ENCODE assay signal across 9 cellular contexts in the genomic region with DNA sequence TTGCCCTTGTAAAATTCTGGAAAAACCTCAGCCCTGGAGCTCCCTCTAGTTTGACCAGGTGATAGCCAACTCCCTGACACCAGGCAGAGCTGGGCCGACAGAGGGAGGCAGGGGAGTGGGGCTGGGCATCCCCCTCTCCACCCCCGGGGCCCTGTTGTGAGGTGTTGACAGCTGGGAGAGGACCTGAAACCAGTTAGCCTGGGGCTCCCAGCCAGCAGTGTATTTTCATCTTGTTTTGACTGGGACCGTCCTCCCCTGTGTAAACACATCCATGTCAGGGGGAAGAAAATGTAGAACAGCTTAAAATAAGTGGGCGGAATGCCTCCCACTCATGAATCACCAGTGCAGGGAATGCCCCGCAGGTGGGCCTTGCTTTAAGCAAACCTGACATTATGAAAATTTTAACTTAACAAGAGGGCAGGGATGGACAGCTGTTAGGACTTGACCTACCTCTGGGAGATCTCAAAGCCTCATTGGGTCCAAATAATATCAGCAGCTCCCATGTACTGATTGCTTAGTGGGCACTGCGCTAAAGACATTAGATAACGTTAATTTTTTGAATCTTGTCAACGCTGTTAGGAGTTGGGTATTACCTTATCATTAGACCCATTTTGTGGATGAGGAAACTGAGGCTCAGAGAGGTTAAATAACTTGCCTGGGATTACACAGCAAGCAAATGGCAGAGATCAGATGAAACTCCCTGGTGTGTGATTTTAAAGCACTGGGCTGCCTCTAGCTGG. TPM values are rescaled to one million over a fixed set of nuclear protein-coding genes. Genes with fewer than 3 reads are reported as not detected.
DNase-seq lines count a peak whose midpoint lies in the region; ATAC-seq, FAIRE-seq and TF ChIP-seq lines count a peak whose summit lies in the region.
"Had no signal": no experiment of that assay in that cellular context is flagged by ENCODE, and none has a peak within 500 bp of the region (broad histone marks: within the 10 kb centered on the region; RNA-seq: fewer than 3 reads in every experiment).

No MANE protein-coding gene starts in this region.

- no peak overlapping the region for H2BK120ac ChIP-seq in neuronal stem cell (ENCODE audit: low read depth, low read length)

- no peak overlapping the region for H4K91ac ChIP-seq in neuronal stem cell (ENCODE audit: low read depth, low read length, poor library complexity)

- no peak overlapping the region for H2AK5ac ChIP-seq in neuronal stem cell (ENCODE audit: low read depth, low read length)

- H3K4ac ChIP-seq in neuronal stem cell (ENCODE audit: low read length) = no peak overlapping the region

- H3K4me1 ChIP-seq in HepG2 (ENCODE audit: insufficient read depth, low read length) = peaks cover 26% of the 10 kb centered on the region
- H3K4me1 ChIP-seq in neuronal stem cell (ENCODE audit: control insufficient read depth in 2 of 2, insufficient read depth in 1 of 2, low read depth in 1 of 2, low read length in 2 of 2) = peaks cover 0 to 6% of the 10 kb centered on the region in 2 donors

- H2BK15ac ChIP-seq in neuronal stem cell (ENCODE audit: low read length) = no peak overlapping the region

- no peak overlapping the region for H3K14ac ChIP-seq in neuronal stem cell (ENCODE audit: low read length)

- H3K18ac ChIP-seq in neuronal stem cell (ENCODE audit: low read length) = no peak overlapping the region

- CTCF ChIA-PET in HepG2 (lab: Yijun Ruan, JAX; ENCODE audit: low intra/inter-chr PET ratio, low total read pairs) = no interaction called here

- H3K4me3 ChIP-seq in GM12865 (ENCODE audit: low read depth, low read length) (no peak overlapping the region), HepG2 (replicated peaks in 1 of 3; ENCODE audit: insufficient read depth in 1 of 3, low read depth in 2 of 3, low read length in 3 of 3) (no peak overlapping the region), neuronal stem cell (ENCODE audit: low read length in 2 of 2) (no peak overlapping the region)

- FAIRE-seq in HepG2 (lab: Jason Lieb, UNC) = no peak

- H3K36me3 ChIP-seq in HepG2 (replicated peaks in 1 of 2; ENCODE audit: control insufficient read depth in 1 of 2, insufficient read depth in 2 of 2, low read length in 2 of 2) (no peaks in the 10 kb centered on the region), neuronal stem cell (replicated peaks in 1 of 2; ENCODE audit: control insufficient read depth in 2 of 2, insufficient read depth in 2 of 2, low read length in 2 of 2) (no peaks in the 10 kb centered on the region)

- H2BK5ac ChIP-seq in neuronal stem cell (ENCODE audit: low read length) = no peak overlapping the region

- no peak for TF ChIP-seq POLR2A in HepG2 (IDR thresholded peaks at IDR 0.05; ENCODE audit: insufficient read depth in 1 of 2, low read depth in 2 of 2, low read length in 2 of 2)

- no peak overlapping the region for H2BK12ac ChIP-seq in neuronal stem cell (ENCODE audit: low read length)

- H3K9ac ChIP-seq in HepG2 (ENCODE audit: insufficient read depth, low read depth, low read length) (no peak overlapping the region), neuronal stem cell (ENCODE audit: low read depth, low read length, poor library complexity) (no peak overlapping the region)

- in situ Hi-C loops in HepG2 (cut with HindIII; ENCODE audit: extremely low pct_ligation_motif_present, low pct_unique_long_range_greater_than_20kb) = no loop called here

- H3K4me2 ChIP-seq in HepG2 (ENCODE audit: low read depth, low read length) (no peak overlapping the region), neuronal stem cell (ENCODE audit: insufficient read depth, low read length, poor library complexity, severe bottlenecking) (no peak overlapping the region)

- BruUV-seq in HepG2 (replicated peaks; lab: Mats Ljungman, UMichigan) = no TSS peak

- no peaks in the 10 kb centered on the region for H3K9me3 ChIP-seq in HepG2 (ENCODE audit: low read length)
- H3K9me3 ChIP-seq in neuronal stem cell (replicated peaks in 1 of 2; ENCODE audit: control insufficient read depth in 2 of 2, insufficient read depth in 1 of 2, low read depth in 1 of 2, low read length in 2 of 2) = no peaks in the 10 kb centered on the region

- H3K79me1 ChIP-seq in neuronal stem cell (ENCODE audit: low read depth, low read length) = no peaks in the 10 kb centered on the region

- H3K27ac ChIP-seq in HepG2 (ENCODE audit: extremely low read length, insufficient read depth, low read length) (no peak overlapping the region), neuronal stem cell (replicated peaks; ENCODE audit: low read length) (no peak overlapping the region)

- no peaks in the 10 kb centered on the region for H3K79me2 ChIP-seq in HepG2 (ENCODE audit: insufficient read depth, low read length)

- POLR2A ChIA-PET in HepG2 (lab: Yijun Ruan, JAX) = no interaction called here

- no peaks in the 10 kb centered on the region for H4K20me1 ChIP-seq in HepG2 (ENCODE audit: insufficient read depth, low read length)

- TF ChIP-seq CTCF in GM12865 (IDR thresholded peaks at IDR 0.05; ENCODE audit: insufficient read depth, low read depth, low read length, missing control alignments) = no peak
- TF ChIP-seq CTCF in HepG2 (CRISPR knock-in tag; IDR thresholded peaks at IDR 0.05) = no peak

- intact Hi-C loops in HepG2 (cut with micrococcal nuclease; ENCODE audit: unreplicated experiment) = no loop called here

- H3K23ac ChIP-seq in neuronal stem cell (ENCODE audit: low read depth, low read length, poor library complexity) = no peak overlapping the region

- H2AFZ ChIP-seq in HepG2 (ENCODE audit: low read length) = no peak overlapping the region
- H2AFZ ChIP-seq in neuronal stem cell (ENCODE audit: low read length) = no peak overlapping the region

- no peak for TF ChIP-seq RAD21 in HepG2 (CRISPR knock-in tag; IDR thresholded peaks at IDR 0.05)

- H3K27me3 ChIP-seq in HepG2 (ENCODE audit: control insufficient read depth in 1 of 2, insufficient read depth in 2 of 2, low read length in 2 of 2) = no peaks in the 10 kb centered on the region; a peak in 1 of 5 replicates
- peaks cover 0 to 21% (median 0%) of the 10 kb centered on the region in 3 experiments for H3K27me3 ChIP-seq in neuronal stem cell (ENCODE audit: control insufficient read depth in 3 of 3, insufficient read depth in 3 of 3, low read depth in 1 of 3, low read length in 3 of 3)

- 36% methylated on average over 4 of the region's 8 CpGs for WGBS in HepG2 (ENCODE audit: low lambda C conversion rate)
- no CpG with 5 or more reads among the region's 8 CpGs for WGBS in neuronal stem cell (ENCODE audit: extremely low coverage in 2 of 2, insufficient read length in 2 of 2, insufficient replicate concordance in 1 of 2), 2 donors

- H4K8ac ChIP-seq in neuronal stem cell (ENCODE audit: low read depth, low read length) = no peak overlapping the region

- no peak for TF ChIP-seq EP300 in HepG2 (IDR thresholded peaks at IDR 0.05; ENCODE audit: low read depth in 2 of 2, low read length in 2 of 2)
- TF ChIP-seq EP300 in HepG2 (CRISPR knock-in tag; IDR thresholded peaks at IDR 0.05; ENCODE audit: borderline replicate concordance) = no peak

- DNase-seq in GM12865 (ENCODE audit: low read depth) (peak; percentile 38), NCI-H69 (lab: John Stamatoyannopoulos, UW) (peak; percentile 96), HepG2 (ENCODE audit: low spot score) (no peak), neuronal stem cell (ENCODE audit: low spot score) (no peak), DMS153 treated with DMSO at 0.1 percent for 48 hours (lab: John Stamatoyannopoulos, UW; ENCODE audit: unreplicated experiment) (no peak), SW480 (ENCODE audit: low spot score) (no peak), NCI-H1105 treated with DMSO at 0.1 percent for 48 hours (lab: John Stamatoyannopoulos, UW) (no peak)

- ATAC-seq in GM21619 (IDR thresholded peaks at IDR 0.05; ENCODE audit: unreplicated experiment) = peak; percentile 83
- ATAC-seq in HepG2 = no peak

RNA-seq across cellular contexts. Expression of a gene that starts 45.9 kb away (rescaled TPM):
- total RNA-seq in HepG2 (2016; rRNA removed; fragmentation: Illumina TruSeq; extraction: Trizol) = 0.42 and 0.82 TPM in 2 replicates
- 0.20 and 0.26 TPM in 2 replicates for total RNA-seq in HepG2 (2016; cell fraction: cytosol; rRNA removed; fragmentation: Illumina TruSeq; extraction: Trizol; ENCODE audit: low read depth)
- total RNA-seq in HepG2 (2016; cell fraction: insoluble cytoplasmic fraction; rRNA removed; fragmentation: Illumina TruSeq; extraction: Trizol) = 0.88 and 1.1 TPM in 2 replicates
- 0.87 and 1.00 TPM in 2 replicates for total RNA-seq in HepG2 (2016; cell fraction: membrane; rRNA removed; fragmentation: Illumina TruSeq; extraction: Trizol)
- 0.96 and 1.3 TPM in 2 replicates for total RNA-seq in HepG2 (2016; cell fraction: nucleus; rRNA removed; fragmentation: Illumina TruSeq; extraction: Trizol)
- polyA plus RNA-seq in HepG2 (2011; rRNA removed) = 1.5 and 1.9 TPM in 2 replicates
- 1.5 and 2.0 TPM in 2 replicates for polyA plus RNA-seq in HepG2 (2011; cell fraction: cytosol; rRNA removed)
- polyA plus RNA-seq in HepG2 (2011; cell fraction: nucleus; rRNA removed) = 2.1 and 3.0 TPM in 2 replicates
- polyA plus RNA-seq in HepG2 (2012) = 0.66 and 5.9 TPM in 2 replicates
- polyA plus RNA-seq in HepG2 (2016; cell fraction: cytosol; fragmentation: Illumina TruSeq; extraction: Trizol; ENCODE audit: low read depth) = 0.26 and 0.36 TPM in 2 replicates
- polyA plus RNA-seq in HepG2 (2016; cell fraction: insoluble cytoplasmic fraction; fragmentation: Illumina TruSeq; extraction: Trizol; ENCODE audit: low read depth) = 0.88 and 1.0 TPM in 2 replicates
- polyA plus RNA-seq in HepG2 (2016; cell fraction: membrane; fragmentation: Illumina TruSeq; extraction: Trizol; ENCODE audit: low read depth) = 0.31 and 0.46 TPM in 2 replicates
- 0.88 and 0.94 TPM in 2 replicates for polyA plus RNA-seq in HepG2 (2016; cell fraction: nucleus; fragmentation: Illumina TruSeq; extraction: Trizol; ENCODE audit: insufficient read depth, low read depth)
- polyA minus RNA-seq in HepG2 (2011; rRNA and poly(A)+ RNA removed; ENCODE audit: low replicate concordance) = 0.92 and 43.9 TPM in 2 replicates
- polyA minus RNA-seq in HepG2 (2011; cell fraction: cytosol; rRNA and poly(A)+ RNA removed) = 2.8 and 3.3 TPM in 2 replicates
- 3.6 and 5.1 TPM in 2 replicates for polyA minus RNA-seq in HepG2 (2011; cell fraction: nucleus; rRNA and poly(A)+ RNA removed)
- 33.5 TPM for polyA plus RNA-seq in neuronal stem cell (2013, experiment 1 of 2)
- 31.5 TPM for polyA plus RNA-seq in neuronal stem cell (2013, experiment 2 of 2)

RNA-seq across cellular contexts. Expression of a gene that starts 47.8 kb away (rescaled TPM):
- not detected in 2 replicates for total RNA-seq in HepG2 (2016; rRNA removed; fragmentation: Illumina TruSeq; extraction: Trizol)
- not detected in 2 replicates for total RNA-seq in HepG2 (2016; cell fraction: cytosol; rRNA removed; fragmentation: Illumina TruSeq; extraction: Trizol; ENCODE audit: low read depth)
- total RNA-seq in HepG2 (2016; cell fraction: insoluble cytoplasmic fraction; rRNA removed; fragmentation: Illumina TruSeq; extraction: Trizol) = not detected in 2 replicates
- total RNA-seq in HepG2 (2016; cell fraction: membrane; rRNA removed; fragmentation: Illumina TruSeq; extraction: Trizol) = not detected in 2 replicates
- total RNA-seq in HepG2 (2016; cell fraction: nucleus; rRNA removed; fragmentation: Illumina TruSeq; extraction: Trizol) = not detected in 2 replicates
- polyA plus RNA-seq in HepG2 (2011; rRNA removed) = not detected in 2 replicates
- polyA plus RNA-seq in HepG2 (2011; cell fraction: cytosol; rRNA removed) = not detected in 2 replicates
- polyA plus RNA-seq in HepG2 (2011; cell fraction: nucleus; rRNA removed) = not detected in 2 replicates
- not detected in 2 replicates for polyA plus RNA-seq in HepG2 (2012)
- polyA plus RNA-seq in HepG2 (2016; cell fraction: cytosol; fragmentation: Illumina TruSeq; extraction: Trizol; ENCODE audit: low read depth) = not detected in 2 replicates
- not detected in 2 replicates for polyA plus RNA-seq in HepG2 (2016; cell fraction: insoluble cytoplasmic fraction; fragmentation: Illumina TruSeq; extraction: Trizol; ENCODE audit: low read depth)
- polyA plus RNA-seq in HepG2 (2016; cell fraction: membrane; fragmentation: Illumina TruSeq; extraction: Trizol; ENCODE audit: low read depth) = not detected in 2 replicates
- polyA plus RNA-seq in HepG2 (2016; cell fraction: nucleus; fragmentation: Illumina TruSeq; extraction: Trizol; ENCODE audit: insufficient read depth, low read depth) = not detected in 2 replicates
- not detected in 2 replicates for polyA minus RNA-seq in HepG2 (2011; rRNA and poly(A)+ RNA removed; ENCODE audit: low replicate concordance)
- not detected in 2 replicates for polyA minus RNA-seq in HepG2 (2011; cell fraction: cytosol; rRNA and poly(A)+ RNA removed)
- not detected in 2 replicates for polyA minus RNA-seq in HepG2 (2011; cell fraction: nucleus; rRNA and poly(A)+ RNA removed)
- polyA plus RNA-seq in neuronal stem cell (2013, experiment 1 of 2) = not detected
- polyA plus RNA-seq in neuronal stem cell (2013, experiment 2 of 2) = not detected
- total RNA-seq: epithelial cell of proximal tubule had no signal

Comparison
In these comparisons a context has a peak if more than half of its experiments do, and no peak if none do; other contexts are left out.
1. DNase-seq: peak in GM12865 (single experiment) and NCI-H69 (single experiment); none in HepG2 (single experiment), neuronal stem cell (single experiment), DMS153 treated with DMSO at 0.1 percent for 48 hours (single experiment), SW480 (single experiment) and NCI-H1105 treated with DMSO at 0.1 percent for 48 hours (single experiment).